Comparison of ENCODE assay signal across 16 cellular contexts in the genomic region with DNA sequence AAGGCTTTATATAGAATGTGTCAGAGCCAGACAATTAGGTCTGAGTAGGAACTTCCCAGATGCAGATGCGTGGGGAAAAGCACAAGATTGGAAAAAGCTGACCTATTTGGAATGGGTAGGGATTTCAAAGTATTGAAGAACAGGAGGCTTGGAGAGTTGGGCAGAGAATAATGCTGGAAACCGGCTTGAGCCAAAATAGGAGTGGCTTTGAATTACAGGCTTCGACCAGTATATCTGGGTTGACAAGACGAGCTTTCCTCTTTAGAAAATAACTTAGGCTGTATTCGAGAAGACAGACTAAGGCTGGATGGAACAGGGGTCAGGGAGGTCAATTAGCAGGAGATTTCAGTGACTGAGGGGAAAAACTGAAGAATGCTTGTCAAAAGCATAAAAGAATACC.
"Had no signal": no experiment of that assay in that cellular context is flagged by ENCODE, and none has a peak within 500 bp of the region (broad histone marks: within the 10 kb centered on the region; RNA-seq: fewer than 3 reads in every experiment).

No MANE protein-coding gene starts in this region.

- H3K9me3 ChIP-seq: breast epithelium, prostate gland, suprapubic skin, upper lobe of left lung had no signal

- H3K4me1 Mint-ChIP-seq: activated CD8-positive, alpha-beta memory T cell treated with anti-CD3 and anti-CD28 coated beads, Interleukin-2, amount 10 ng/mL, durations not matched to agents 7 days and 5 days had no signal

- H3K36me3 ChIP-seq: breast epithelium, prostate gland had no signal

- ATAC-seq: activated CD8-positive, alpha-beta memory T cell treated with anti-CD3 and anti-CD28 coated beads, Interleukin-2, amount 10 ng/mL, durations not matched to agents 7 days and 5 days; stimulated activated naive CD8-positive, alpha-beta T cell treated with anti-CD3 and anti-CD28 coated beads, Interleukin-15, Interleukin-2, amounts not matched to agents 100 U/mL and 50 U/mL, for 24 hours had no signal

- H3K27me3 Mint-ChIP-seq: activated CD8-positive, alpha-beta memory T cell treated with anti-CD3 and anti-CD28 coated beads, Interleukin-2, amount 10 ng/mL, durations not matched to agents 7 days and 5 days; activated naive CD8-positive, alpha-beta T cell treated with anti-CD3 and anti-CD28 coated beads, Interleukin-2, amount 10 ng/mL, durations not matched to agents 7 days and 5 days; activated T-cell treated with anti-CD3 and anti-CD28 coated beads, Interleukin-2, amount 50 U/mL, for 24 hours had no signal

- H3K9me3 Mint-ChIP-seq: activated naive CD8-positive, alpha-beta T cell treated with anti-CD3 and anti-CD28 coated beads, Interleukin-2, amount 10 ng/mL, durations not matched to agents 7 days and 5 days; activated T-cell treated with anti-CD3 and anti-CD28 coated beads, Interleukin-2, amount 50 U/mL, for 24 hours had no signal

- H3K4me1 ChIP-seq: breast epithelium, prostate gland, suprapubic skin, upper lobe of left lung had no signal

- H3K4me3 ChIP-seq: breast epithelium, prostate gland, suprapubic skin, upper lobe of left lung had no signal

- H3K27ac ChIP-seq: breast epithelium, epithelial cell of prostate, prostate gland, suprapubic skin, upper lobe of left lung had no signal

- DNase-seq: activated CD4-positive, alpha-beta T cell treated with anti-CD3 and anti-CD28 coated beads, Interleukin-2, amount 50 U/mL, for 48 hours; activated CD4-positive, CD25-positive, alpha-beta regulatory T cell treated with anti-CD3 and anti-CD28 coated beads, Interleukin-2, amount 50 U/mL, for 72 hours; activated CD8-positive, alpha-beta memory T cell treated with anti-CD3 and anti-CD28 coated beads, Interleukin-2, amount 10 ng/mL, durations not matched to agents 7 days and 5 days; activated gamma-delta T cell treated with Interleukin-2 at 50 U/mL for 16 hours; activated naive CD8-positive, alpha-beta T cell treated with anti-CD3 and anti-CD28 coated beads, Interleukin-2, amount 10 ng/mL, durations not matched to agents 7 days and 5 days; activated T-cell treated with anti-CD3 and anti-CD28 coated beads, Interleukin-2, amount 50 U/mL, for 24 hours; anterior cingulate cortex; effector CD8-positive, alpha-beta T cell; stimulated activated CD4-positive, alpha-beta T cell treated with anti-CD3 and anti-CD28 coated beads, Interleukin-4, amount 100 ng/mL, for 1 hour; stimulated activated CD8-positive, alpha-beta memory T cell treated with anti-CD3 and anti-CD28 coated beads, Interleukin-4, amount 100 ng/mL, for 48 hours; stimulated activated naive CD8-positive, alpha-beta T cell treated with anti-CD3 and anti-CD28 coated beads, Interleukin-15, Interleukin-2, amounts not matched to agents 100 U/mL and 50 U/mL, for 24 hours; upper lobe of left lung had no signal

- H3K27ac Mint-ChIP-seq: activated CD8-positive, alpha-beta memory T cell treated with anti-CD3 and anti-CD28 coated beads, Interleukin-2, amount 10 ng/mL, durations not matched to agents 7 days and 5 days; activated naive CD8-positive, alpha-beta T cell treated with anti-CD3 and anti-CD28 coated beads, Interleukin-2, amount 10 ng/mL, durations not matched to agents 7 days and 5 days; activated T-cell treated with anti-CD3 and anti-CD28 coated beads, Interleukin-2, amount 50 U/mL, for 24 hours had no signal

- H3K4me3 Mint-ChIP-seq: activated CD8-positive, alpha-beta memory T cell treated with anti-CD3 and anti-CD28 coated beads, Interleukin-2, amount 10 ng/mL, durations not matched to agents 7 days and 5 days; activated naive CD8-positive, alpha-beta T cell treated with anti-CD3 and anti-CD28 coated beads, Interleukin-2, amount 10 ng/mL, durations not matched to agents 7 days and 5 days; activated T-cell treated with anti-CD3 and anti-CD28 coated beads, Interleukin-2, amount 50 U/mL, for 24 hours had no signal

- H3K27me3 ChIP-seq: breast epithelium, suprapubic skin, upper lobe of left lung had no signal
